Comparison of ENCODE assay signal across 23 cellular contexts in genomic region chr2:60485055-60485454, GRCh38.
DNase-seq lines count a peak whose midpoint lies in the region; ATAC-seq and TF ChIP-seq lines count a peak whose summit lies in the region.
"Had no signal": no experiment of that assay in that cellular context is flagged by ENCODE, and none has a peak within 500 bp of the region (broad histone marks: within the 10 kb centered on the region; RNA-seq: fewer than 3 reads in every experiment).

No MANE protein-coding gene starts in this region.

- H3K4me3 ChIP-seq in adipocyte (ENCODE audit: low read length) (no peak overlapping the region), left ventricle myocardium inferior (peak overlapping the region; percentile 14), sigmoid colon (no peak overlapping the region)
- no peak overlapping the region for H3K4me3 ChIP-seq in naive thymus-derived CD4-positive, alpha-beta T cell (ENCODE audit: low read length)
- H3K4me3 ChIP-seq: adrenal gland, lower lobe of right lung had no signal

- no peaks in the 10 kb centered on the region for H3K36me3 ChIP-seq in adipocyte (ENCODE audit: control insufficient read depth, insufficient read depth, low read length, severe bottlenecking)
- no peaks in the 10 kb centered on the region for H3K36me3 ChIP-seq in left ventricle myocardium inferior
- H3K36me3 ChIP-seq in sigmoid colon, result no peaks in the 10 kb centered on the region
- no peaks in the 10 kb centered on the region for H3K36me3 ChIP-seq in naive thymus-derived CD4-positive, alpha-beta T cell (ENCODE audit: control insufficient read depth in 2 of 3, insufficient read depth in 3 of 3, low read length in 3 of 3)
- H3K36me3 ChIP-seq: adrenal gland, lower lobe of right lung had no signal

- ATAC-seq in Right ventricle myocardium inferior, result peak; percentile 38
- ATAC-seq in stimulated activated memory B cell treated with anti-CD40 and anti-IgM and Interleukin-4, amounts not matched to agents 10 μg/mL and 1 μg/mL and 100 μg/mL, for 72 hours, result no peak
- ATAC-seq in naive thymus-derived CD4-positive, alpha-beta T cell, result no peak
- ATAC-seq: activated CD8-positive, alpha-beta T cell treated with anti-CD3 and anti-CD28 coated beads for 36 hours had no signal

- TF ChIP-seq POLR2A in sigmoid colon (IDR thresholded peaks at IDR 0.05), result no peak

- H3K27ac ChIP-seq in left ventricle myocardium inferior (replicated peaks), result peak overlapping the region; percentile 87
- no peak overlapping the region for H3K27ac ChIP-seq in sigmoid colon
- H3K27ac ChIP-seq in naive thymus-derived CD4-positive, alpha-beta T cell (ENCODE audit: low read depth, low read length), result no peak overlapping the region
- H3K27ac ChIP-seq: adrenal gland, lower lobe of right lung had no signal

- H3K9ac ChIP-seq in adipocyte (ENCODE audit: low read length), result no peak overlapping the region

- H3K4me1 ChIP-seq in adipocyte (ENCODE audit: control insufficient read depth, insufficient read depth, low read length), result peaks cover 5% of the 10 kb centered on the region
- H3K4me1 ChIP-seq in left ventricle myocardium inferior, result peaks cover 91% of the 10 kb centered on the region
- H3K4me1 ChIP-seq in sigmoid colon, result peaks cover 0 to 29% (median 22%) of the 10 kb centered on the region in 4 donors
- H3K4me1 ChIP-seq in naive thymus-derived CD4-positive, alpha-beta T cell (ENCODE audit: control insufficient read depth in 2 of 2, insufficient read depth in 2 of 2, low read length in 2 of 2), result no peaks in the 10 kb centered on the region

- H3K4me1 Mint-ChIP-seq in stimulated activated memory B cell treated with anti-CD40 and anti-IgM and Interleukin-4, amounts not matched to agents 10 μg/mL and 1 μg/mL and 100 μg/mL, for 72 hours, result peaks cover 91% of the 10 kb centered on the region
- peaks cover 0 to 20% (median 7%) of the 10 kb centered on the region in 7 donors for H3K4me1 Mint-ChIP-seq in naive thymus-derived CD4-positive, alpha-beta T cell

- H3K9me3 ChIP-seq in adipocyte (ENCODE audit: control insufficient read depth, low read length), result no peaks in the 10 kb centered on the region
- no peaks in the 10 kb centered on the region for H3K9me3 ChIP-seq in left ventricle myocardium inferior (replicated peaks)
- H3K9me3 ChIP-seq in sigmoid colon, result no peaks in the 10 kb centered on the region
- no peaks in the 10 kb centered on the region for H3K9me3 ChIP-seq in naive thymus-derived CD4-positive, alpha-beta T cell (ENCODE audit: control insufficient read depth in 2 of 3, low read length in 3 of 3)
- H3K9me3 ChIP-seq: adrenal gland, lower lobe of right lung, SK-N-SH had no signal

- TF ChIP-seq EP300 in sigmoid colon (IDR thresholded peaks at IDR 0.05), result no peak

- H3K36me3 Mint-ChIP-seq in stimulated activated memory B cell treated with anti-CD40 and anti-IgM and Interleukin-4, amounts not matched to agents 10 μg/mL and 1 μg/mL and 100 μg/mL, for 72 hours, result peaks cover 49% of the 10 kb centered on the region
- no peaks in the 10 kb centered on the region for H3K36me3 Mint-ChIP-seq in naive thymus-derived CD4-positive, alpha-beta T cell
- H3K36me3 Mint-ChIP-seq: immature natural killer cell had no signal

- POLR2A ChIA-PET in naive thymus-derived CD4-positive, alpha-beta T cell (lab: Charles Lee), result no interaction called here

- H3K9me3 Mint-ChIP-seq in stimulated activated memory B cell treated with anti-CD40 and anti-IgM and Interleukin-4, amounts not matched to agents 10 μg/mL and 1 μg/mL and 100 μg/mL, for 72 hours, result no peaks in the 10 kb centered on the region
- no peaks in the 10 kb centered on the region for H3K9me3 Mint-ChIP-seq in naive thymus-derived CD4-positive, alpha-beta T cell
- H3K9me3 Mint-ChIP-seq: activated CD8-positive, alpha-beta T cell treated with anti-CD3 and anti-CD28 coated beads for 36 hours; immature natural killer cell had no signal

- CTCF ChIA-PET in naive thymus-derived CD4-positive, alpha-beta T cell (lab: Charles Lee), result no interaction called here

- 88 to 91% methylated on average over 4 of the region's 4 CpGs for WGBS in sigmoid colon, 2 donors

- H3K27me3 ChIP-seq in adipocyte (replicated peaks; ENCODE audit: control insufficient read depth, insufficient read depth, low read length), result no peaks in the 10 kb centered on the region
- H3K27me3 ChIP-seq in left ventricle myocardium inferior (ENCODE audit: low read depth), result peaks cover 9% of the 10 kb centered on the region
- no peaks in the 10 kb centered on the region for H3K27me3 ChIP-seq in sigmoid colon
- no peaks in the 10 kb centered on the region for H3K27me3 ChIP-seq in naive thymus-derived CD4-positive, alpha-beta T cell (ENCODE audit: control insufficient read depth in 2 of 2, insufficient read depth in 2 of 2, low read length in 2 of 2)
- H3K27me3 ChIP-seq: adrenal gland had no signal

- DNase-seq in Right ventricle myocardium inferior (ENCODE audit: missing footprints) (no peak), cardiac septum (ENCODE audit: low spot score) (no peak), adipocyte (ENCODE audit: low read depth) (peak; percentile 14), left ventricle myocardium inferior (no peak), sigmoid colon (no peak)
- DNase-seq in activated CD4-positive, alpha-beta T cell treated with anti-CD3 and anti-CD28 coated beads for 48 hours, result no peak
- DNase-seq in naive thymus-derived CD4-positive, alpha-beta T cell, result no peak
- DNase-seq: activated CD4-positive, CD25-positive, alpha-beta regulatory T cell; activated CD8-positive, alpha-beta T cell treated with anti-CD3 and anti-CD28 coated beads for 36 hours; activated gamma-delta T cell treated with Interleukin-2 at 50 U/mL for 16 hours; activated T-cell treated with anti-CD3 and anti-CD28 coated beads, Interleukin-2, amount 50 U/mL, for 1 hour; adrenal gland; AML-193; DMS79 treated with DMSO at 0.1 percent for 48 hours; head of caudate nucleus; immature natural killer cell; lower lobe of right lung; NCI-H146; NCI-H524 treated with DMSO at 0.1 percent for 48 hours; SK-N-SH; stimulated activated CD8-positive, alpha-beta memory T cell treated with anti-CD3 and anti-CD28 coated beads, Interleukin-4, amount 100 ng/mL, for 48 hours; T1000 had no signal

- intact Hi-C loops in Right ventricle myocardium inferior (cut with DNase I), result no loop called here
- intact Hi-C loops in cardiac septum (cut with DNase I), result loop anchor here (5.0 kb wide), 2 partner anchors 47 to 62 kb away; no protein-coding TSS in a partner anchor
- intact Hi-C loops in left ventricle myocardium inferior (cut with micrococcal nuclease), result no loop called here
- intact Hi-C loops in sigmoid colon (cut with DNase I), result no loop called here
- intact Hi-C loops in naive thymus-derived CD4-positive, alpha-beta T cell (cut with micrococcal nuclease), result no loop called here

- H3K27ac Mint-ChIP-seq in stimulated activated memory B cell treated with anti-CD40 and anti-IgM and Interleukin-4, amounts not matched to agents 10 μg/mL and 1 μg/mL and 100 μg/mL, for 72 hours, result peak overlapping the region; percentile 88
- H3K27ac Mint-ChIP-seq in naive thymus-derived CD4-positive, alpha-beta T cell, result no peak overlapping the region
- H3K27ac Mint-ChIP-seq: activated CD8-positive, alpha-beta T cell treated with anti-CD3 and anti-CD28 coated beads for 36 hours; immature natural killer cell had no signal

- no peaks in the 10 kb centered on the region for H3K27me3 Mint-ChIP-seq in stimulated activated memory B cell treated with anti-CD40 and anti-IgM and Interleukin-4, amounts not matched to agents 10 μg/mL and 1 μg/mL and 100 μg/mL, for 72 hours
- peaks cover 13 to 50% (median 30%) of the 10 kb centered on the region in 5 donors for H3K27me3 Mint-ChIP-seq in naive thymus-derived CD4-positive, alpha-beta T cell

- no peak overlapping the region for H3K4me3 Mint-ChIP-seq in stimulated activated memory B cell treated with anti-CD40 and anti-IgM and Interleukin-4, amounts not matched to agents 10 μg/mL and 1 μg/mL and 100 μg/mL, for 72 hours
- H3K4me3 Mint-ChIP-seq in naive thymus-derived CD4-positive, alpha-beta T cell, result no peak overlapping the region
- H3K4me3 Mint-ChIP-seq: activated CD8-positive, alpha-beta T cell treated with anti-CD3 and anti-CD28 coated beads for 36 hours had no signal

- TF ChIP-seq CTCF in left ventricle myocardium inferior (IDR thresholded peaks at IDR 0.05; ENCODE audit: borderline replicate concordance) (no peak), sigmoid colon (IDR thresholded peaks at IDR 0.05) (no peak)
